In genomic region chr4:62683799-62684566, GRCh38 we compare ENCODE assay signal across 29 cellular contexts.
"Had no signal": no experiment of that assay in that cellular context is flagged by ENCODE, and none has a peak within 500 bp of the region (broad histone marks: within the 10 kb centered on the region; RNA-seq: fewer than 3 reads in every experiment).

No MANE protein-coding gene starts in this region.

- H3K4me3 ChIP-seq: coronary artery, dorsolateral prefrontal cortex, gastrocnemius medialis, heart right ventricle had no signal

- H3K4me1 Mint-ChIP-seq: activated CD4-positive, alpha-beta memory T cell treated with anti-CD3 and anti-CD28 coated beads, Interleukin-2, amount 10 ng/mL, durations not matched to agents 7 days and 5 days; activated CD4-positive, alpha-beta T cell treated with anti-CD3 and anti-CD28 coated beads, Interleukin-2, amount 10 ng/mL, durations not matched to agents 7 days and 5 days; activated naive CD4-positive, alpha-beta T cell treated with anti-CD3 and anti-CD28 coated beads, Interleukin-2, amount 10 ng/mL, durations not matched to agents 7 days and 5 days; activated naive CD8-positive, alpha-beta T cell treated with anti-CD3 and anti-CD28 coated beads, Interleukin-2, amount 10 ng/mL, durations not matched to agents 7 days and 5 days; central memory CD8-positive, alpha-beta T cell; endodermal cell; T-helper 17 cell had no signal

- H3K36me3 Mint-ChIP-seq: activated naive CD4-positive, alpha-beta T cell treated with anti-CD3 and anti-CD28 coated beads, Interleukin-2, amount 10 ng/mL, durations not matched to agents 7 days and 5 days; activated naive CD8-positive, alpha-beta T cell treated with anti-CD3 and anti-CD28 coated beads, Interleukin-2, amount 10 ng/mL, durations not matched to agents 7 days and 5 days; WTC11 had no signal

- H3K4me3 Mint-ChIP-seq: activated CD4-positive, alpha-beta memory T cell treated with anti-CD3 and anti-CD28 coated beads, Interleukin-2, amount 10 ng/mL, durations not matched to agents 7 days and 5 days; activated CD4-positive, alpha-beta T cell treated with anti-CD3 and anti-CD28 coated beads, Interleukin-2, amount 10 ng/mL, durations not matched to agents 7 days and 5 days; activated naive CD4-positive, alpha-beta T cell treated with anti-CD3 and anti-CD28 coated beads, Interleukin-2, amount 10 ng/mL, durations not matched to agents 7 days and 5 days; activated naive CD8-positive, alpha-beta T cell treated with anti-CD3 and anti-CD28 coated beads, Interleukin-2, amount 10 ng/mL, durations not matched to agents 7 days and 5 days; activated T-cell treated with anti-CD3 and anti-CD28 coated beads, Interleukin-2, amount 50 U/mL, for 24 hours; activated T-cell treated with anti-CD3 and anti-CD28 coated beads, Interleukin-2, amount 50 U/mL, for 72 hours; central memory CD8-positive, alpha-beta T cell; dendritic cell treated with granulocyte-macrophage colony-stimulating factor and Interleukin-4, amounts not matched to agents 40 ng/mL and 50 ng/mL, for 4 days; endodermal cell; T-helper 17 cell; T-helper 2 cell treated with Interferon-gamma antibody and Interleukin-4, amounts not matched to agents 5 μg/mL and 100 μg/mL, for 36 hours; WTC11 had no signal

- H3K9me3 ChIP-seq: gastrocnemius medialis had no signal

- H3K36me3 ChIP-seq: brain microvascular endothelial cell, gastrocnemius medialis, heart right ventricle had no signal

- ATAC-seq: activated naive CD4-positive, alpha-beta T cell treated with anti-CD3 and anti-CD28 coated beads, Interleukin-2, amount 50 U/mL, for 72 hours; activated T-cell treated with anti-CD3 and anti-CD28 coated beads, Interleukin-2, amount 50 U/mL, for 72 hours; esophagus mucosa; gastrocnemius medialis; heart right ventricle; T-helper 17 cell; WTC11 had no signal

- H3K27me3 Mint-ChIP-seq: activated CD4-positive, alpha-beta memory T cell treated with anti-CD3 and anti-CD28 coated beads, Interleukin-2, amount 10 ng/mL, durations not matched to agents 7 days and 5 days; activated CD4-positive, alpha-beta T cell treated with anti-CD3 and anti-CD28 coated beads, Interleukin-2, amount 10 ng/mL, durations not matched to agents 7 days and 5 days; activated naive CD4-positive, alpha-beta T cell treated with anti-CD3 and anti-CD28 coated beads, Interleukin-2, amount 10 ng/mL, durations not matched to agents 7 days and 5 days; activated naive CD8-positive, alpha-beta T cell treated with anti-CD3 and anti-CD28 coated beads, Interleukin-2, amount 10 ng/mL, durations not matched to agents 7 days and 5 days; activated T-cell treated with anti-CD3 and anti-CD28 coated beads, Interleukin-2, amount 50 U/mL, for 24 hours; central memory CD8-positive, alpha-beta T cell; dendritic cell treated with granulocyte-macrophage colony-stimulating factor and Interleukin-4, amounts not matched to agents 40 ng/mL and 50 ng/mL, for 4 days; T-helper 17 cell had no signal

- H3K9me3 Mint-ChIP-seq: endodermal cell, WTC11 had no signal

- H3K4me1 ChIP-seq: gastrocnemius medialis, heart right ventricle had no signal

- H3K27ac Mint-ChIP-seq: activated CD4-positive, alpha-beta memory T cell treated with anti-CD3 and anti-CD28 coated beads, Interleukin-2, amount 10 ng/mL, durations not matched to agents 7 days and 5 days; activated CD4-positive, alpha-beta T cell treated with anti-CD3 and anti-CD28 coated beads, Interleukin-2, amount 10 ng/mL, durations not matched to agents 7 days and 5 days; activated naive CD4-positive, alpha-beta T cell treated with anti-CD3 and anti-CD28 coated beads, Interleukin-2, amount 10 ng/mL, durations not matched to agents 7 days and 5 days; activated naive CD4-positive, alpha-beta T cell treated with anti-CD3 and anti-CD28 coated beads, Interleukin-2, amount 50 U/mL, for 72 hours; activated naive CD8-positive, alpha-beta T cell treated with anti-CD3 and anti-CD28 coated beads, Interleukin-2, amount 10 ng/mL, durations not matched to agents 7 days and 5 days; activated T-cell treated with anti-CD3 and anti-CD28 coated beads, Interleukin-2, amount 50 U/mL, for 24 hours; activated T-cell treated with anti-CD3 and anti-CD28 coated beads, Interleukin-2, amount 50 U/mL, for 72 hours; dendritic cell treated with granulocyte-macrophage colony-stimulating factor and Interleukin-4, amounts not matched to agents 40 ng/mL and 50 ng/mL, for 4 days; endodermal cell; T-helper 17 cell; T-helper 2 cell treated with Interferon-gamma antibody and Interleukin-4, amounts not matched to agents 5 μg/mL and 100 μg/mL, for 36 hours; WTC11 had no signal

- H3K27ac ChIP-seq: brain microvascular endothelial cell, coronary artery, dorsolateral prefrontal cortex, gastrocnemius medialis, heart right ventricle had no signal

- H3K27me3 ChIP-seq: brain microvascular endothelial cell, gastrocnemius medialis, heart right ventricle had no signal

- DNase-seq: activated CD4-positive, alpha-beta memory T cell treated with anti-CD3 and anti-CD28 coated beads, Interleukin-2, amount 10 ng/mL, durations not matched to agents 7 days and 5 days; activated CD4-positive, alpha-beta T cell treated with anti-CD3 and anti-CD28 coated beads for 1 hour; activated CD4-positive, alpha-beta T cell treated with anti-CD3 and anti-CD28 coated beads for 4 hours; activated CD4-positive, alpha-beta T cell treated with anti-CD3 and anti-CD28 coated beads, Interleukin-2, amount 10 ng/mL, durations not matched to agents 7 days and 5 days; activated CD4-positive, alpha-beta T cell treated with anti-CD3 and anti-CD28 coated beads, Interleukin-2, amount 50 U/mL, for 4 hours; activated CD8-positive, alpha-beta memory T cell treated with anti-CD3 and anti-CD28 coated beads, Interleukin-2, amount 50 U/mL, for 48 hours; activated gamma-delta T cell; activated naive CD4-positive, alpha-beta T cell; activated naive CD4-positive, alpha-beta T cell treated with anti-CD3 and anti-CD28 coated beads, Interleukin-2, amount 10 ng/mL, durations not matched to agents 7 days and 5 days; activated naive CD8-positive, alpha-beta T cell treated with anti-CD3 and anti-CD28 coated beads, Interleukin-2, amount 10 ng/mL, durations not matched to agents 7 days and 5 days; activated T-cell treated with anti-CD3 and anti-CD28 coated beads for 4 hours; activated T-cell treated with anti-CD3 and anti-CD28 coated beads, Interleukin-2, amount 50 U/mL, for 24 hours; activated T-cell treated with anti-CD3 and anti-CD28 coated beads, Interleukin-2, amount 50 U/mL, for 72 hours; brain microvascular endothelial cell; dorsolateral prefrontal cortex; effector memory CD4-positive, alpha-beta T cell; endodermal cell; foreskin fibroblast; gastrocnemius medialis; heart right ventricle; T-helper 1 cell; T-helper 17 cell had no signal
